Comparison of ENCODE assay signal across 1 cellular context in genomic region chr20:49978685-49979029, GRCh38.
TF ChIP-seq lines count a peak whose summit lies in the region.

No MANE protein-coding gene starts in this region.

TF ChIP-seq in HCT116, 20 proteins besides CTCF, POLR2A, EP300 and RAD21 (continued from another document):
- TF ChIP-seq, protein P1, sequence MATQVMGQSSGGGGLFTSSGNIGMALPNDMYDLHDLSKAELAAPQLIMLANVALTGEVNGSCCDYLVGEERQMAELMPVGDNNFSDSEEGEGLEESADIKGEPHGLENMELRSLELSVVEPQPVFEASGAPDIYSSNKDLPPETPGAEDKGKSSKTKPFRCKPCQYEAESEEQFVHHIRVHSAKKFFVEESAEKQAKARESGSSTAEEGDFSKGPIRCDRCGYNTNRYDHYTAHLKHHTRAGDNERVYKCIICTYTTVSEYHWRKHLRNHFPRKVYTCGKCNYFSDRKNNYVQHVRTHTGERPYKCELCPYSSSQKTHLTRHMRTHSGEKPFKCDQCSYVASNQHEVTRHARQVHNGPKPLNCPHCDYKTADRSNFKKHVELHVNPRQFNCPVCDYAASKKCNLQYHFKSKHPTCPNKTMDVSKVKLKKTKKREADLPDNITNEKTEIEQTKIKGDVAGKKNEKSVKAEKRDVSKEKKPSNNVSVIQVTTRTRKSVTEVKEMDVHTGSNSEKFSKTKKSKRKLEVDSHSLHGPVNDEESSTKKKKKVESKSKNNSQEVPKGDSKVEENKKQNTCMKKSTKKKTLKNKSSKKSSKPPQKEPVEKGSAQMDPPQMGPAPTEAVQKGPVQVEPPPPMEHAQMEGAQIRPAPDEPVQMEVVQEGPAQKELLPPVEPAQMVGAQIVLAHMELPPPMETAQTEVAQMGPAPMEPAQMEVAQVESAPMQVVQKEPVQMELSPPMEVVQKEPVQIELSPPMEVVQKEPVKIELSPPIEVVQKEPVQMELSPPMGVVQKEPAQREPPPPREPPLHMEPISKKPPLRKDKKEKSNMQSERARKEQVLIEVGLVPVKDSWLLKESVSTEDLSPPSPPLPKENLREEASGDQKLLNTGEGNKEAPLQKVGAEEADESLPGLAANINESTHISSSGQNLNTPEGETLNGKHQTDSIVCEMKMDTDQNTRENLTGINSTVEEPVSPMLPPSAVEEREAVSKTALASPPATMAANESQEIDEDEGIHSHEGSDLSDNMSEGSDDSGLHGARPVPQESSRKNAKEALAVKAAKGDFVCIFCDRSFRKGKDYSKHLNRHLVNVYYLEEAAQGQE (IDR thresholded peaks at IDR 0.05; ENCODE audit: low read depth) = no peak
- TF ChIP-seq TCF7L2 (IDR thresholded peaks at IDR 0.05; ENCODE audit: borderline replicate concordance, extremely low read depth, insufficient read depth, insufficient read length) = no peak
- TF ChIP-seq JUND (IDR thresholded peaks at IDR 0.05) = no peak
- TF ChIP-seq SRF (IDR thresholded peaks at IDR 0.05; ENCODE audit: low read depth) = no peak
- no peak for TF ChIP-seq ZBTB33 (IDR thresholded peaks at IDR 0.05; ENCODE audit: extremely low read depth, insufficient replicate concordance, low read length)
- TF ChIP-seq, protein P2, sequence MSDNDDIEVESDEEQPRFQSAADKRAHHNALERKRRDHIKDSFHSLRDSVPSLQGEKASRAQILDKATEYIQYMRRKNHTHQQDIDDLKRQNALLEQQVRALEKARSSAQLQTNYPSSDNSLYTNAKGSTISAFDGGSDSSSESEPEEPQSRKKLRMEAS (IDR thresholded peaks at IDR 0.05) = no peak
